ENCODE assay signal across 1 cellular context in genomic region chr9:114551750-114552685, GRCh38.
TF ChIP-seq lines count a peak whose summit lies in the region.

No MANE protein-coding gene starts in this region.

TF ChIP-seq in GM23338, 12 proteins besides CTCF, POLR2A, EP300 and RAD21 (continued from another document):
- TF ChIP-seq ZNF462 (CRISPR knock-in tag; IDR thresholded peaks at IDR 0.05), result no peak
- TF ChIP-seq STAT1 (IDR thresholded peaks at IDR 0.05; ENCODE audit: unreplicated experiment), result no peak
